In genomic region chr1:63487336-63488065, GRCh38 we compare ENCODE assay signal across 17 cellular contexts. TPM values are rescaled to one million over a fixed set of nuclear protein-coding genes. Genes with fewer than 3 reads are reported as not detected.
DNase-seq lines count a peak whose midpoint lies in the region; ATAC-seq, FAIRE-seq and TF ChIP-seq lines count a peak whose summit lies in the region.
"Had no signal": no experiment of that assay in that cellular context is flagged by ENCODE, and none has a peak within 500 bp of the region (broad histone marks: within the 10 kb centered on the region; RNA-seq: fewer than 3 reads in every experiment).

No MANE protein-coding gene starts in this region.

- H3K27me3 ChIP-seq in bronchial epithelial cell (ENCODE audit: control insufficient read depth, insufficient read depth, low read length) = no peaks in the 10 kb centered on the region

- no peak overlapping the region for H3K4me3 ChIP-seq in bronchial epithelial cell (ENCODE audit: low read depth, low read length)
- H3K4me3 ChIP-seq: A549, HAP-1, K562 had no signal

- ATAC-seq in left cardiac atrium (peak; percentile 44 to 75), GM21786 (IDR thresholded peaks at IDR 0.05; ENCODE audit: unreplicated experiment) (no peak)
- ATAC-seq: A549, K562 had no signal

- FAIRE-seq in bronchial epithelial cell (lab: Jason Lieb, UNC) = no peak
- FAIRE-seq: A549, K562 had no signal

- in situ Hi-C loops in KBM-7 (cut with MboI; ENCODE audit: low pct_unique_long_range_greater_than_20kb, low sequenced_read_pairs) = no loop called here

- DNase-seq in NCI-H2081 (lab: John Stamatoyannopoulos, UW) (peak; percentile 32 to 46), NCI-H2081 treated with DMSO at 0.1 percent for 48 hours (lab: John Stamatoyannopoulos, UW) (no peak), bronchial epithelial cell (ENCODE audit: low read depth) (peak; percentile 93), left cardiac atrium (no peak), smooth muscle cell of the brain vasculature (ENCODE audit: low read depth, low spot score) (peak; percentile 12), UCSD-AML1 (lab: John Stamatoyannopoulos, UW; ENCODE audit: unreplicated experiment) (no peak), KBM-7 (no peak)
- DNase-seq: activated CD4-positive, alpha-beta memory T cell treated with anti-CD3 and anti-CD28 coated beads, Interleukin-2, amount 10 ng/mL, durations not matched to agents 7 days and 5 days; endodermal cell; NCI-H1694 treated with DMSO at 0.1 percent for 48 hours; NCI-H82; SIG-M5; stimulated activated CD4-positive, alpha-beta T cell treated with anti-CD3 and anti-CD28 coated beads, Interleukin-12 subunit alpha, Interleukin-12 subunit beta, amount 100 ng/mL, for 4 hours had no signal

- TF ChIP-seq CTCF in bronchial epithelial cell (IDR thresholded peaks at IDR 0.05; ENCODE audit: insufficient read depth, low read length, severe bottlenecking) = no peak

- intact Hi-C loops in left cardiac atrium (cut with DNase I) = no loop called here

- no peaks in the 10 kb centered on the region for H3K36me3 ChIP-seq in bronchial epithelial cell (ENCODE audit: control insufficient read depth, insufficient read depth, low read length)
- H3K36me3 ChIP-seq: HAP-1 had no signal

RNA-seq across cellular contexts. Expression of gene ITGB3BP, which starts 35.5 kb away (rescaled TPM):
- 7.4 and 16.9 TPM in 2 replicates for total RNA-seq in bronchial epithelial cell
- total RNA-seq in left cardiac atrium = 1 to 10 TPM; 6.4 to 8.3 TPM

RNA-seq across cellular contexts. Expression of gene EFCAB7, which starts 35.8 kb away (rescaled TPM):
- total RNA-seq in bronchial epithelial cell (3.2 and 4.4 TPM in 2 replicates), left cardiac atrium (10 to 100 TPM in 1 of 2 donors, 1 to 10 TPM in 1; 6.1 to 10.5 TPM)

Comparison
In these comparisons a context has a peak if more than half of its experiments do, and no peak if none do; other contexts are left out.
1. DNase-seq: peak in NCI-H2081 (2 of 2), bronchial epithelial cell (single experiment) and smooth muscle cell of the brain vasculature (single experiment); none in NCI-H2081 treated with DMSO at 0.1 percent for 48 hours (single experiment), left cardiac atrium (single experiment), UCSD-AML1 (single experiment) and KBM-7 (single experiment).